In genomic region chr9:3240651-3241268, GRCh38 we compare ENCODE assay signal across 8 cellular contexts.
DNase-seq lines count a peak whose midpoint lies in the region; ATAC-seq and TF ChIP-seq lines count a peak whose summit lies in the region.

No MANE protein-coding gene starts in this region.

- intact Hi-C loops in head of caudate nucleus (cut with DNase I) (no loop called here), aorta (cut with DNase I) (no loop called here)

- DNase-seq in GM03348 (ENCODE audit: low spot score) (peak; percentile 62), Karpas-422 (peak; percentile 90), SK-N-DZ (ENCODE audit: low spot score) (peak; percentile 21), head of caudate nucleus (peak; percentile 45 to 90 (median 78)), progenitor cell of endocrine pancreas (ENCODE audit: low spot score, unreplicated experiment) (peak; percentile 18), aorta (peak; percentile 75 to 80)
- DNase-seq in activated naive CD4-positive, alpha-beta T cell treated with anti-CD3 and anti-CD28 coated beads, Interleukin-2, amount 10 ng/mL, durations not matched to agents 7 days and 5 days, result peak; percentile 81

- H3K9me3 ChIP-seq in Karpas-422 (ENCODE audit: low read length), result no peaks in the 10 kb centered on the region
- H3K9me3 ChIP-seq in aorta (ENCODE audit: control insufficient read depth, low read length), result no peaks in the 10 kb centered on the region

- H4K20me1 ChIP-seq in Karpas-422 (ENCODE audit: insufficient read depth, low read depth, low read length), result no peaks in the 10 kb centered on the region

- H3K9me3 Mint-ChIP-seq in activated naive CD4-positive, alpha-beta T cell treated with anti-CD3 and anti-CD28 coated beads, Interleukin-2, amount 10 ng/mL, durations not matched to agents 7 days and 5 days, result no peaks in the 10 kb centered on the region
- no peaks in the 10 kb centered on the region for H3K9me3 Mint-ChIP-seq in progenitor cell of endocrine pancreas (ENCODE audit: low read depth)

- H3K27me3 ChIP-seq in Karpas-422 (ENCODE audit: low read length) (no peaks in the 10 kb centered on the region), aorta (ENCODE audit: control insufficient read depth in 1 of 2, insufficient read depth in 2 of 2, low read length in 1 of 2) (no peaks in the 10 kb centered on the region)

- no peak overlapping the region; the same call in 1 of the 2 replicates for H3K4me3 ChIP-seq in Karpas-422 (ENCODE audit: low read length)
- H3K4me3 ChIP-seq in aorta (ENCODE audit: low read length in 2 of 2), result no peak overlapping the region

- H3K27ac Mint-ChIP-seq in activated naive CD4-positive, alpha-beta T cell treated with anti-CD3 and anti-CD28 coated beads, Interleukin-2, amount 10 ng/mL, durations not matched to agents 7 days and 5 days, result no peak overlapping the region
- H3K27ac Mint-ChIP-seq in progenitor cell of endocrine pancreas, result no peak overlapping the region

- CTCF ChIA-PET in activated naive CD4-positive, alpha-beta T cell treated with anti-CD3 and anti-CD28 coated beads, Interleukin-2, amount 10 ng/mL, durations not matched to agents 7 days and 5 days (lab: Charles Lee), result interaction anchor here (0.6 to 4.6 kb wide), 12 partner anchors 9 to 492 kb away, joined by 3 to 68 read pairs (median 3); no protein-coding TSS in a partner anchor

- WGBS in aorta, 2 donors, result 47 to 53% methylated on average over 3 of the region's 3 CpGs

- H3K27ac ChIP-seq in Karpas-422 (ENCODE audit: low read length) (no peak overlapping the region), aorta (ENCODE audit: low read depth in 1 of 2, low read length in 2 of 2) (no peak overlapping the region)

- no peak overlapping the region for H3K4me3 Mint-ChIP-seq in activated naive CD4-positive, alpha-beta T cell treated with anti-CD3 and anti-CD28 coated beads, Interleukin-2, amount 10 ng/mL, durations not matched to agents 7 days and 5 days
- H3K4me3 Mint-ChIP-seq in progenitor cell of endocrine pancreas (ENCODE audit: low read depth), result no peak overlapping the region

- H3K4me2 ChIP-seq in Karpas-422 (ENCODE audit: low read depth, low read length, poor library complexity, severe bottlenecking), result peak overlapping the region; percentile 44

- no peaks in the 10 kb centered on the region for H3K36me3 ChIP-seq in Karpas-422 (ENCODE audit: insufficient read depth, low read length)
- H3K36me3 ChIP-seq in aorta (ENCODE audit: control insufficient read depth in 1 of 2, insufficient read depth in 2 of 2, low read length in 1 of 2), result peaks cover 0 to 2% of the 10 kb centered on the region in 2 donors

- H3K36me3 Mint-ChIP-seq in activated naive CD4-positive, alpha-beta T cell treated with anti-CD3 and anti-CD28 coated beads, Interleukin-2, amount 10 ng/mL, durations not matched to agents 7 days and 5 days, result peaks cover 1% of the 10 kb centered on the region
- H3K36me3 Mint-ChIP-seq in progenitor cell of endocrine pancreas (ENCODE audit: insufficient read depth), result peaks cover 12% of the 10 kb centered on the region

- no peak overlapping the region for H2AFZ ChIP-seq in Karpas-422 (ENCODE audit: low read length)

- TF ChIP-seq CTCF in progenitor cell of endocrine pancreas (IDR thresholded peaks at IDR 0.05; ENCODE audit: unreplicated experiment), result peak; percentile 70

- H3K4me1 Mint-ChIP-seq in activated naive CD4-positive, alpha-beta T cell treated with anti-CD3 and anti-CD28 coated beads, Interleukin-2, amount 10 ng/mL, durations not matched to agents 7 days and 5 days, result no peaks in the 10 kb centered on the region
- peaks cover 4% of the 10 kb centered on the region for H3K4me1 Mint-ChIP-seq in progenitor cell of endocrine pancreas (ENCODE audit: low read depth)

- H3K9ac ChIP-seq in Karpas-422 (ENCODE audit: low read length), result no peak overlapping the region

- no peaks in the 10 kb centered on the region for H3K79me2 ChIP-seq in Karpas-422 (ENCODE audit: low read length)

- peaks cover 14% of the 10 kb centered on the region for H3K4me1 ChIP-seq in Karpas-422 (ENCODE audit: low read length)
- no peaks in the 10 kb centered on the region for H3K4me1 ChIP-seq in aorta (ENCODE audit: control insufficient read depth in 1 of 2, insufficient read depth in 2 of 2, low read length in 2 of 2)

- peak; percentile 90 for ATAC-seq in GM21786 (IDR thresholded peaks at IDR 0.05; ENCODE audit: unreplicated experiment)
- peak; percentile 79 for ATAC-seq in aorta (ENCODE audit: low FRiP score)

- H3K9me2 ChIP-seq in Karpas-422 (replicated peaks; ENCODE audit: insufficient read depth, low read length), result no peaks in the 10 kb centered on the region

- H3K27me3 Mint-ChIP-seq in activated naive CD4-positive, alpha-beta T cell treated with anti-CD3 and anti-CD28 coated beads, Interleukin-2, amount 10 ng/mL, durations not matched to agents 7 days and 5 days, result no peaks in the 10 kb centered on the region
- no peaks in the 10 kb centered on the region for H3K27me3 Mint-ChIP-seq in progenitor cell of endocrine pancreas

Comparison
In these comparisons a context has a peak if more than half of its experiments do, and no peak if none do; other contexts are left out.
1. DNase-seq: peak in every context shown above with its lines; median percentile 90 in Karpas-422; 81 in activated naive CD4-positive, alpha-beta T cell treated with anti-CD3 and anti-CD28 coated beads, Interleukin-2, amount 10 ng/mL, durations not matched to agents 7 days and 5 days; 78 in head of caudate nucleus; 78 in aorta; 62 in GM03348; 21 in SK-N-DZ; 18 in progenitor cell of endocrine pancreas.